24 cellular contexts compared by ENCODE assay signal in genomic region chr18:78521136-78521535, GRCh38.
DNase-seq lines count a peak whose midpoint lies in the region; ATAC-seq and TF ChIP-seq lines count a peak whose summit lies in the region.
"Had no signal": no experiment of that assay in that cellular context is flagged by ENCODE, and none has a peak within 500 bp of the region (broad histone marks: within the 10 kb centered on the region; RNA-seq: fewer than 3 reads in every experiment).

No MANE protein-coding gene starts in this region.

- no peak for TF ChIP-seq CTCF in osteoblast (IDR thresholded peaks at IDR 0.05; ENCODE audit: extremely low read depth, low read depth, low read length)
- TF ChIP-seq CTCF in esophagus muscularis mucosa (IDR thresholded peaks at IDR 0.05): no peak
- no peak for TF ChIP-seq CTCF in mammary epithelial cell (conservative IDR thresholded peaks at IDR 0.05 in 1 of 2, IDR thresholded peaks at IDR 0.05 in 1 of 2; ENCODE audit: extremely low read depth in 1 of 2, insufficient read depth in 1 of 2, low read depth in 1 of 2, low read length in 2 of 2)

- ATAC-seq in left lobe of liver: no peak
- ATAC-seq: A549, GM12878 had no signal

- peaks cover 3% of the 10 kb centered on the region for H3K9me3 ChIP-seq in osteoblast (ENCODE audit: low read depth, low read length)
- no peaks in the 10 kb centered on the region for H3K9me3 ChIP-seq in esophagus muscularis mucosa
- H3K9me3 ChIP-seq in mammary epithelial cell (replicated peaks; ENCODE audit: insufficient read depth, low read length): peaks cover 35% of the 10 kb centered on the region
- H3K9me3 ChIP-seq: A549; BE2C; BLaER1 treated with 17β-estradiol and CSF1 and Interleukin-3, amounts not matched to agents 10 nM and 100 nM had no signal

- H2AFZ ChIP-seq in osteoblast (ENCODE audit: low read length): no peak overlapping the region
- H2AFZ ChIP-seq in mammary epithelial cell (ENCODE audit: low read depth, low read length): no peak overlapping the region
- H2AFZ ChIP-seq: GM23248 had no signal

- peak; percentile 10 for DNase-seq in ecto neural progenitor cell (ENCODE audit: low spot score)
- peak; percentile 16 for DNase-seq in left lobe of liver (ENCODE audit: low spot score)
- peak; percentile 31 for DNase-seq in osteoblast (ENCODE audit: insufficient read length, low spot score, missing footprints)
- DNase-seq in ureter (ENCODE audit: low spot score): peak; percentile 28
- DNase-seq in esophagus muscularis mucosa (ENCODE audit: extremely low spot score): no peak
- no peak for DNase-seq in SW 1271 (lab: John Stamatoyannopoulos, UW)
- DNase-seq in mammary epithelial cell: no peak
- no peak for DNase-seq in NCI-H2171 (lab: John Stamatoyannopoulos, UW)
- DNase-seq: 8988T; ACHN; AML-193; BE2C; CD4-positive, alpha-beta T cell; CD8-positive, alpha-beta memory T cell; DMS 273 treated with DMSO at 0.1 percent for 48 hours; DMS79; EL; GDM1; GM23248; H7; HCEC 1CT had no signal

- TF ChIP-seq POLR2A in esophagus muscularis mucosa (IDR thresholded peaks at IDR 0.05; ENCODE audit: low read depth): no peak

- H3K27ac ChIP-seq in osteoblast (ENCODE audit: low read depth, low read length): no peak overlapping the region
- H3K27ac ChIP-seq in esophagus muscularis mucosa (replicated peaks in 1 of 4): no peak overlapping the region
- H3K27ac ChIP-seq in mammary epithelial cell (ENCODE audit: insufficient read depth, low read depth, low read length): no peak overlapping the region
- H3K27ac ChIP-seq: A549; BLaER1 treated with 17β-estradiol and CSF1 and Interleukin-3, amounts not matched to agents 10 nM and 100 nM; GM23248 had no signal

- no peaks in the 10 kb centered on the region for H3K79me2 ChIP-seq in osteoblast (ENCODE audit: insufficient read depth, low read length)
- no peaks in the 10 kb centered on the region for H3K79me2 ChIP-seq in mammary epithelial cell (ENCODE audit: insufficient read depth, low read length)

- H3K27me3 ChIP-seq in osteoblast (ENCODE audit: insufficient read depth, low read length): no peaks in the 10 kb centered on the region
- H3K27me3 ChIP-seq in esophagus muscularis mucosa: peaks cover 0 to 6% (median 0%) of the 10 kb centered on the region in 4 donors
- H3K27me3 ChIP-seq in mammary epithelial cell (ENCODE audit: insufficient read depth, low read length): no peaks in the 10 kb centered on the region
- H3K27me3 ChIP-seq: BLaER1 treated with 17β-estradiol and CSF1 and Interleukin-3, amounts not matched to agents 10 nM and 100 nM had no signal

- H3K36me3 ChIP-seq in osteoblast (ENCODE audit: insufficient read depth, low read length) (no peaks in the 10 kb centered on the region), esophagus muscularis mucosa (no peaks in the 10 kb centered on the region), mammary epithelial cell (ENCODE audit: insufficient read depth, low read length) (no peaks in the 10 kb centered on the region)
- H3K36me3 ChIP-seq: BE2C; BLaER1 treated with 17β-estradiol and CSF1 and Interleukin-3, amounts not matched to agents 10 nM and 100 nM had no signal

- intact Hi-C loops in esophagus muscularis mucosa (cut with DNase I): no loop called here
- intact Hi-C loops in mammary epithelial cell (cut with micrococcal nuclease): no loop called here

- H4K20me1 ChIP-seq in osteoblast (ENCODE audit: insufficient read depth, low read length) (no peaks in the 10 kb centered on the region), mammary epithelial cell (ENCODE audit: insufficient read depth, low read length) (no peaks in the 10 kb centered on the region)

- in situ Hi-C loops in mammary epithelial cell (cut with MboI; ENCODE audit: low sequenced_read_pairs in 2 of 2): no loop called here

- no peaks in the 10 kb centered on the region for H3K4me1 ChIP-seq in osteoblast (ENCODE audit: insufficient read depth, low read length)
- peaks cover 3 to 12% (median 11%) of the 10 kb centered on the region in 4 donors for H3K4me1 ChIP-seq in esophagus muscularis mucosa
- no peaks in the 10 kb centered on the region for H3K4me1 ChIP-seq in mammary epithelial cell (ENCODE audit: insufficient read depth, low read length)
- H3K4me1 ChIP-seq: A549, BE2C had no signal

- no peak for TF ChIP-seq EP300 in esophagus muscularis mucosa (IDR thresholded peaks at IDR 0.05)

- CTCF ChIA-PET in mammary epithelial cell (lab: Charles Lee; ENCODE audit: low non-redundant PET): no interaction called here

- no peak overlapping the region for H3K4me3 ChIP-seq in osteoblast (ENCODE audit: insufficient read depth, low read length)
- no peak overlapping the region for H3K4me3 ChIP-seq in esophagus muscularis mucosa
- no peak overlapping the region for H3K4me3 ChIP-seq in mammary epithelial cell (replicated peaks in 1 of 3; ENCODE audit: insufficient read depth in 1 of 3, low read depth in 2 of 3, low read length in 3 of 3)
- H3K4me3 ChIP-seq: A549; BLaER1 treated with 17β-estradiol and CSF1 and Interleukin-3, amounts not matched to agents 10 nM and 100 nM; GM12878; GM23248 had no signal

- no peak overlapping the region for H3K9ac ChIP-seq in mammary epithelial cell (ENCODE audit: insufficient read depth, low read length)
- H3K9ac ChIP-seq: BLaER1 treated with 17β-estradiol and CSF1 and Interleukin-3, amounts not matched to agents 10 nM and 100 nM; GM23248 had no signal

- dilution Hi-C loops in mammary epithelial cell (cut with HindIII; ENCODE audit: low sequenced_read_pairs): loop anchor here (5.0 kb wide), 1 partner anchor 66 kb away; no protein-coding TSS in a partner anchor

- no TSS peak for BruUV-seq in mammary epithelial cell (replicated peaks; lab: Mats Ljungman, UMichigan)

- H3K4me2 ChIP-seq in osteoblast (ENCODE audit: insufficient read depth, low read length) (no peak overlapping the region), mammary epithelial cell (ENCODE audit: insufficient read depth, low read depth, low read length) (no peak overlapping the region)
- H3K4me2 ChIP-seq: A549; BLaER1 treated with 17β-estradiol and CSF1 and Interleukin-3, amounts not matched to agents 10 nM and 100 nM had no signal

- 71% methylated on average over 11 of the region's 11 CpGs for WGBS in esophagus muscularis mucosa
- 18% methylated on average over 10 of the region's 11 CpGs for WGBS in mammary epithelial cell (ENCODE audit: low coverage, missing lambda C conversion rate)

Comparison
In these comparisons a context has a peak if more than half of its experiments do, and no peak if none do; other contexts are left out.
1. DNase-seq: peak in ecto neural progenitor cell (single experiment), left lobe of liver (single experiment), osteoblast (single experiment) and ureter (single experiment); none in esophagus muscularis mucosa (single experiment), SW 1271 (0 of 2), mammary epithelial cell (single experiment) and NCI-H2171 (single experiment).